In genomic region chr9:137235424-137236237, GRCh38 we compare ENCODE assay signal across 12 cellular contexts. TPM values are rescaled to one million over a fixed set of nuclear protein-coding genes. Genes with fewer than 3 reads are reported as not detected.
A peak's percentile ranks its signal among the peaks of the same experiment; 100 is the strongest.
DNase-seq lines count a peak whose midpoint lies in the region; ATAC-seq and TF ChIP-seq lines count a peak whose summit lies in the region.
"Had no signal": no experiment of that assay in that cellular context is flagged by ENCODE, and none has a peak within 500 bp of the region (broad histone marks: within the 10 kb centered on the region; RNA-seq: fewer than 3 reads in every experiment).

No MANE protein-coding gene starts in this region.

- H3K27me3 ChIP-seq in MM.1S (replicated peaks; ENCODE audit: insufficient read depth, low read length): peaks cover 51% of the 10 kb centered on the region
- peaks cover 0 to 46% (median 22%) of the 10 kb centered on the region in 4 donors for H3K27me3 ChIP-seq in esophagus muscularis mucosa

- H3K27ac ChIP-seq in MM.1S (ENCODE audit: low read length): no peak overlapping the region
- H3K27ac ChIP-seq in esophagus muscularis mucosa (replicated peaks in 1 of 4): peak overlapping the region in 1 of 4 donors; percentile 1
- H3K27ac ChIP-seq: upper lobe of right lung had no signal

- H3K9ac ChIP-seq in MM.1S (ENCODE audit: low read length): no peak overlapping the region; the same call in 1 of the 2 replicates

- intact Hi-C loops in esophagus muscularis mucosa (cut with DNase I): no loop called here

- H3K4me1 ChIP-seq in MM.1S (ENCODE audit: low read length) (peaks cover 9% of the 10 kb centered on the region; the same call in 1 of the 2 replicates), esophagus muscularis mucosa (peaks cover 40 to 60% (median 48%) of the 10 kb centered on the region in 4 donors)

- TF ChIP-seq POLR2A in esophagus muscularis mucosa (IDR thresholded peaks at IDR 0.05; ENCODE audit: low read depth): no peak

- H3K9me3 Mint-ChIP-seq in stimulated activated naive B cell treated with anti-CD40 and anti-IgM and Interleukin-4, amounts not matched to agents 10 μg/mL and 1 μg/mL and 100 μg/mL, for 72 hours: no peaks in the 10 kb centered on the region
- H3K9me3 Mint-ChIP-seq in activated naive CD4-positive, alpha-beta T cell treated with anti-CD3 and anti-CD28 coated beads, Interleukin-2, amount 10 ng/mL, durations not matched to agents 7 days and 5 days: no peaks in the 10 kb centered on the region
- H3K9me3 Mint-ChIP-seq: natural killer cell had no signal

- H3K36me3 Mint-ChIP-seq in stimulated activated naive B cell treated with anti-CD40 and anti-IgM and Interleukin-4, amounts not matched to agents 10 μg/mL and 1 μg/mL and 100 μg/mL, for 72 hours: peaks cover 0 to 4% of the 10 kb centered on the region in 2 donors
- no peaks in the 10 kb centered on the region for H3K36me3 Mint-ChIP-seq in activated naive CD4-positive, alpha-beta T cell treated with anti-CD3 and anti-CD28 coated beads, Interleukin-2, amount 10 ng/mL, durations not matched to agents 7 days and 5 days
- H3K36me3 Mint-ChIP-seq: natural killer cell had no signal

- H3F3A ChIP-seq in MM.1S (ENCODE audit: insufficient read depth, low read length): peaks cover 9% of the 10 kb centered on the region; the same call in 1 of the 2 replicates

- no peak for ATAC-seq in stimulated activated naive B cell treated with anti-CD40 and anti-IgM and Interleukin-4, amounts not matched to agents 10 μg/mL and 1 μg/mL and 100 μg/mL, for 72 hours (replicated peaks)

- H3K4me2 ChIP-seq in MM.1S (ENCODE audit: low read depth, low read length): peak overlapping the region; percentile 68

- peak overlapping the region; percentile 52 to 61 for H3K4me3 Mint-ChIP-seq in stimulated activated naive B cell treated with anti-CD40 and anti-IgM and Interleukin-4, amounts not matched to agents 10 μg/mL and 1 μg/mL and 100 μg/mL, for 72 hours
- no peak overlapping the region for H3K4me3 Mint-ChIP-seq in activated naive CD4-positive, alpha-beta T cell treated with anti-CD3 and anti-CD28 coated beads, Interleukin-2, amount 10 ng/mL, durations not matched to agents 7 days and 5 days
- H3K4me3 Mint-ChIP-seq: natural killer cell had no signal

- WGBS in esophagus muscularis mucosa: 52% methylated on average over 4 of the region's 35 CpGs

- no peaks in the 10 kb centered on the region for H4K20me1 ChIP-seq in MM.1S (ENCODE audit: insufficient read depth, low read length)

- no peak overlapping the region for H3K27ac Mint-ChIP-seq in stimulated activated naive B cell treated with anti-CD40 and anti-IgM and Interleukin-4, amounts not matched to agents 10 μg/mL and 1 μg/mL and 100 μg/mL, for 72 hours
- no peak overlapping the region for H3K27ac Mint-ChIP-seq in activated naive CD4-positive, alpha-beta T cell treated with anti-CD3 and anti-CD28 coated beads, Interleukin-2, amount 10 ng/mL, durations not matched to agents 7 days and 5 days

- peaks cover 24 to 54% of the 10 kb centered on the region in 2 donors for H3K4me1 Mint-ChIP-seq in stimulated activated naive B cell treated with anti-CD40 and anti-IgM and Interleukin-4, amounts not matched to agents 10 μg/mL and 1 μg/mL and 100 μg/mL, for 72 hours
- H3K4me1 Mint-ChIP-seq in activated naive CD4-positive, alpha-beta T cell treated with anti-CD3 and anti-CD28 coated beads, Interleukin-2, amount 10 ng/mL, durations not matched to agents 7 days and 5 days: peaks cover 19% of the 10 kb centered on the region

- H3K4me3 ChIP-seq in MM.1S (ENCODE audit: low read length): no peak overlapping the region
- H3K4me3 ChIP-seq in esophagus muscularis mucosa: peak overlapping the region; percentile 29 to 43 (median 37)
- H3K4me3 ChIP-seq: GM12878, upper lobe of right lung had no signal

- no peak for TF ChIP-seq CTCF in MM.1S (IDR thresholded peaks at IDR 0.05; ENCODE audit: low read length)
- no peak for TF ChIP-seq CTCF in esophagus muscularis mucosa (IDR thresholded peaks at IDR 0.05)

- TF ChIP-seq EP300 in esophagus muscularis mucosa (IDR thresholded peaks at IDR 0.05): no peak

- H3K36me3 ChIP-seq in MM.1S (replicated peaks; ENCODE audit: insufficient read depth, low read length) (no peaks in the 10 kb centered on the region), esophagus muscularis mucosa (no peaks in the 10 kb centered on the region)
- H3K36me3 ChIP-seq: upper lobe of right lung had no signal

- CTCF ChIA-PET in activated naive CD4-positive, alpha-beta T cell treated with anti-CD3 and anti-CD28 coated beads, Interleukin-2, amount 10 ng/mL, durations not matched to agents 7 days and 5 days (lab: Charles Lee): interaction anchor here (0.8 to 2.5 kb wide), 13 partner anchors 10 to 188 kb away, joined by 3 to 45 read pairs (median 6); partner anchors contain the start of genes CYSRT1, DPP7, RNF224 and SAPCD2

- H3K27me3 Mint-ChIP-seq in stimulated activated naive B cell treated with anti-CD40 and anti-IgM and Interleukin-4, amounts not matched to agents 10 μg/mL and 1 μg/mL and 100 μg/mL, for 72 hours: peaks cover 0 to 10% of the 10 kb centered on the region in 2 donors
- peaks cover 18% of the 10 kb centered on the region for H3K27me3 Mint-ChIP-seq in activated naive CD4-positive, alpha-beta T cell treated with anti-CD3 and anti-CD28 coated beads, Interleukin-2, amount 10 ng/mL, durations not matched to agents 7 days and 5 days

- H3K9me2 ChIP-seq in MM.1S (replicated peaks; ENCODE audit: insufficient read depth, low read length): no peaks in the 10 kb centered on the region

- no peaks in the 10 kb centered on the region for H3K9me3 ChIP-seq in MM.1S (replicated peaks; ENCODE audit: insufficient read depth, low read length)
- no peaks in the 10 kb centered on the region for H3K9me3 ChIP-seq in esophagus muscularis mucosa
- H3K9me3 ChIP-seq: upper lobe of right lung had no signal

- no peak overlapping the region for H2AFZ ChIP-seq in MM.1S (ENCODE audit: low read length)

- DNase-seq in NCI-H82 (lab: John Stamatoyannopoulos, UW): peak; percentile 34
- no peak for DNase-seq in NCI-H82 treated with DMSO at 0.1 percent for 48 hours (lab: John Stamatoyannopoulos, UW; ENCODE audit: unreplicated experiment)
- DNase-seq in MM.1S: no peak
- DNase-seq in esophagus muscularis mucosa (ENCODE audit: extremely low spot score): no peak
- no peak for DNase-seq in stimulated activated naive B cell treated with anti-CD40 and anti-IgM and Interleukin-4, amounts not matched to agents 10 μg/mL and 1 μg/mL and 100 μg/mL, for 72 hours
- no peak for DNase-seq in OCI-M2 (lab: John Stamatoyannopoulos, UW; ENCODE audit: unreplicated experiment)
- no peak for DNase-seq in activated naive CD4-positive, alpha-beta T cell treated with anti-CD3 and anti-CD28 coated beads, Interleukin-2, amount 10 ng/mL, durations not matched to agents 7 days and 5 days
- no peak for DNase-seq in SW480 (ENCODE audit: low spot score)
- DNase-seq: foreskin melanocyte had no signal

- H3K79me2 ChIP-seq in MM.1S (ENCODE audit: low read length): peaks cover 14% of the 10 kb centered on the region

RNA-seq across cellular contexts. Expression of gene SLC34A3, which starts 4.9 kb away (rescaled TPM):
- not detected for total RNA-seq in esophagus muscularis mucosa
- total RNA-seq: GM12878, natural killer cell had no signal

RNA-seq across cellular contexts. Expression of gene TUBB4B, which starts 5.5 kb away (rescaled TPM):
- 100 to 1,000 TPM; 227 to 469 (median 304) TPM for total RNA-seq in esophagus muscularis mucosa

RNA-seq across cellular contexts. Expression of gene RNF224, which starts 8.3 kb away (rescaled TPM):
- not detected for total RNA-seq in esophagus muscularis mucosa
- total RNA-seq: GM12878, natural killer cell had no signal

RNA-seq across cellular contexts. Expression of gene CYSRT1, which starts 10.7 kb away (rescaled TPM):
- total RNA-seq in esophagus muscularis mucosa: under 1 TPM in 3 of 4 donors, not detected in 1; 0.33 to 0.45 (median 0.40) TPM

RNA-seq across cellular contexts. Expression of gene RNF208, which starts 13.6 kb away (rescaled TPM):
- total RNA-seq in esophagus muscularis mucosa: 1 to 10 TPM; 1.2 to 4.2 (median 2.4) TPM
